ENCODE assay signal across 8 cellular contexts in the genomic region with DNA sequence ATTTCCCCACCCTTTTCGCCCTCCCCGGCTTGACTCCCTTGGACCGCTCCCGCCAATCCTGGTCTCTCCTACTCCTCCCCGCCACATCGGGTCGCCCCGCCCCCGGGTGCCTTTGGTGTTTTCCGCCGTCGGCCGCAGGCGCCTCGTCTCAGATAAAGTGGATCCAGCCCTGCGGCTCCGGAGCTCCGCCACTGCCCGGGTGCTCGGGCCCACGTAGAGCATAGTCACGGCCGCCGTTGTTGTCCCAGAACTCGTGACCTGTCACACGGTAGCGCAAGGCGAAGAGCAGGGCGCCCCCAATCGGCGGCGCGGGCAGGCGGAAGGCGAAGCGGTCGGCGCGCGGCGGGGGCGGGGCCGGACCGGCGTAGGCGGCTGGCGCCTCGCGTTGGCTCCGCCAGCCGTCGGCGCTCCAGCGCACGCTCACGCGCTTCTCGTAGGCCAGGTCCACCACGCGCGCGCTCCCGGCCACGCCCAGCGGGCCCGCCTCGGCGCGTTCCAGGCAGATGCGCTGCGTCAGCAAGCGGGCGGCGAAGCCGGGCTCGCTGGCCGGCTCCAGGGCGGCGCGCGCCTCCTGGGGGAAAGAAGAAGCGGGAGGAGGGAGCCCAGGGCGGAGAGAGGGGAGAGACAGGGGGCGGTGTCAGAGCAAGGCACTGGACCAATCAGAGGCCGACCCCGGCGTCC. TPM values are rescaled to one million over a fixed set of nuclear protein-coding genes. Genes with fewer than 3 reads are reported as not detected.
DNase-seq lines count a peak whose midpoint lies in the region; ATAC-seq and FAIRE-seq lines count a peak whose summit lies in the region.

No MANE protein-coding gene starts in this region.

- DNase-seq in GM19239 (ENCODE audit: insufficient read length, low spot score) = peak; percentile 89
- DNase-seq in NCI-H510A (lab: John Stamatoyannopoulos, UW) = peak; percentile 97
- DNase-seq in activated CD4-positive, alpha-beta T cell treated with anti-CD3 and anti-CD28 coated beads for 4 hours = peak; percentile 94 to 95
- peak; percentile 99 for DNase-seq in left lobe of liver (ENCODE audit: low spot score)
- DNase-seq in stimulated activated CD4-positive, alpha-beta T cell treated with anti-CD3 and anti-CD28 coated beads, Interleukin-2, amount 100 ng/mL, for 24 hours = peak; percentile 97 to 98

- H3K27ac ChIP-seq in BLaER1 (peak overlapping the region; percentile 91), cingulate gyrus (ENCODE audit: low read depth, low read length) (peak overlapping the region; percentile 99)

- H3K9ac ChIP-seq in BLaER1 = peak overlapping the region; percentile 91

- peak overlapping the region; percentile 85 for H3K4me3 ChIP-seq in BLaER1

- no peaks in the 10 kb centered on the region for H3K9me3 ChIP-seq in BLaER1

- H3K36me3 ChIP-seq in BLaER1 = peaks cover 29% of the 10 kb centered on the region

- FAIRE-seq in GM19239 (lab: Jason Lieb, UNC) = peak; percentile 69

- H4K20me1 ChIP-seq in BLaER1 = no peaks in the 10 kb centered on the region

- H3K4me2 ChIP-seq in BLaER1 = peak overlapping the region; percentile 97

- H3K27me3 ChIP-seq in BLaER1 = no peaks in the 10 kb centered on the region

- peak; percentile 71 for ATAC-seq in HG03442 (IDR thresholded peaks at IDR 0.05; ENCODE audit: unreplicated experiment)
- peak; percentile 80 for ATAC-seq in left lobe of liver

- peaks cover 53% of the 10 kb centered on the region for H3K4me1 ChIP-seq in BLaER1

RNA-seq across cellular contexts. Expression of gene PPP1R3E, which starts 1.2 kb away (rescaled TPM):
- total RNA-seq in left lobe of liver = 11.5 TPM

RNA-seq across cellular contexts. Expression of gene BCL2L2, which starts 5.2 kb away (rescaled TPM):
- 14.0 TPM for total RNA-seq in left lobe of liver

RNA-seq across cellular contexts. Expression of gene HOMEZ, which starts 15.5 kb away (rescaled TPM):
- 8.9 TPM for total RNA-seq in left lobe of liver

RNA-seq across cellular contexts. Expression of gene PABPN1, which starts 19.8 kb away (rescaled TPM):
- total RNA-seq in left lobe of liver = 86.9 TPM

RNA-seq across cellular contexts. Expression of gene SLC22A17, which starts 51.3 kb away (rescaled TPM):
- total RNA-seq in left lobe of liver = 3.6 TPM

Comparison
In these comparisons a context has a peak if more than half of its experiments do, and no peak if none do; other contexts are left out.
1. Peak in every context shown above with its lines: DNase-seq, ATAC-seq, H3K4me3 ChIP-seq and H3K27ac ChIP-seq.